ENCODE assay signal across 13 cellular contexts in the genomic region with DNA sequence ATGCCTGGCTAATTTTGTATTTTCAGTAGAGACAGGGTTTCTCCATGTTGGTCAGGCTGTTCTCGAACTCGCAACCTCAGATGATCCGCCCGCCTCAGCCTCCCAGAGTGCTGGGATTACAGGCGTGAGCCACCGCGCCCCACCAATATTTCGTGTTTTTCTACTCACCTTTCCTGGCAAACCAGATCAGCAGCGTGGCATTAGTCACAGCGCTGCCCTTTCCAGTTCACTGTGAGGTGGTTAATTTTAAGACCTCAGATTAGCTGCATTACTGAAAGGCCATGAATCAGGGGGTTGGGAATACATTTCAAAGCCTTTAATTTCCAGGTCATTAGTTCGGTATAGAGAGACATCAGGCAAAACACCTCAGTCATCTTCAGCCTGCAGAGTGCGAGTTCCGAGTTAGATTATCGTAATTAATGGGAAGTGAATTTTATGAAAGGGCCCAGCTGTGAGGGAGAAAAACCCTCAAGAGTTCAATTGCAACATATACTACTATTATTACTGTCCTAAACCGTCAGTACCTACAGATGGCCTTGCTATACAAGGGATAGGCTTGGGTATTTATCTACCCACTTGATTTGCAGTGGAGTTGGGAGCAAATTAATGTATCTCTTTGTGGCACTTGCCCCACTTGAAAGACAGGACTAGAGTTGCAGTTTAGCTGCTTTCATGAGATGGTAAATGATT. TPM values are rescaled to one million over a fixed set of nuclear protein-coding genes. Genes with fewer than 3 reads are reported as not detected.
DNase-seq lines count a peak whose midpoint lies in the region; ATAC-seq and TF ChIP-seq lines count a peak whose summit lies in the region.
"Had no signal": no experiment of that assay in that cellular context is flagged by ENCODE, and none has a peak within 500 bp of the region (broad histone marks: within the 10 kb centered on the region; RNA-seq: fewer than 3 reads in every experiment).

No MANE protein-coding gene starts in this region.

- H3K27me3 Mint-ChIP-seq in Caco-2 (ENCODE audit: insufficient read depth, unreplicated experiment) (no peaks in the 10 kb centered on the region), nephron progenitor cell (ENCODE audit: low read depth, poor library complexity) (no peaks in the 10 kb centered on the region)
- no peaks in the 10 kb centered on the region for H3K27me3 Mint-ChIP-seq in activated T-helper 17 cell treated with anti-CD3 and anti-CD28 coated beads, Interleukin-2, amount 50 U/mL, for 72 hours

- H3K27me3 ChIP-seq in Caco-2 (replicated peaks; ENCODE audit: control insufficient read depth, insufficient read depth, low read length) (no peaks in the 10 kb centered on the region), lower lobe of right lung (ENCODE audit: low read depth) (no peaks in the 10 kb centered on the region)
- H3K27me3 ChIP-seq: right atrium auricular region had no signal

- POLR2A ChIA-PET in Caco-2 (lab: Charles Lee) (interaction anchor here (0.6 kb wide), 1 partner anchor 455 kb away, joined by 3 read pairs; no protein-coding TSS in a partner anchor), GM10248 (lab: Yijun Ruan, JAX) (no interaction called here)

- H3K4me1 ChIP-seq in Caco-2 (peaks cover 8% of the 10 kb centered on the region; the same call in 1 of the 2 replicates), lower lobe of right lung (peaks cover 42% of the 10 kb centered on the region)

- no peak overlapping the region for H3K27ac ChIP-seq in lower lobe of right lung

- ATAC-seq in activated T-helper 17 cell treated with anti-CD3 and anti-CD28 coated beads, Interleukin-2, amount 50 U/mL, for 72 hours (replicated peaks): no peak
- ATAC-seq in GM18867 (IDR thresholded peaks at IDR 0.05; ENCODE audit: unreplicated experiment) (no peak), lower lobe of right lung (no peak)

- H3K27ac Mint-ChIP-seq in Caco-2 (ENCODE audit: unreplicated experiment) (no peak overlapping the region), nephron progenitor cell (no peak overlapping the region)
- H3K27ac Mint-ChIP-seq in activated T-helper 17 cell treated with anti-CD3 and anti-CD28 coated beads, Interleukin-2, amount 50 U/mL, for 72 hours: no peak overlapping the region

- H3K4me3 Mint-ChIP-seq in Caco-2 (ENCODE audit: unreplicated experiment) (peak overlapping the region; percentile 22), nephron progenitor cell (peak overlapping the region; percentile 25)
- H3K4me3 Mint-ChIP-seq in activated T-helper 17 cell treated with anti-CD3 and anti-CD28 coated beads, Interleukin-2, amount 50 U/mL, for 72 hours: peak overlapping the region; percentile 84

- H3K4me3 ChIP-seq in Caco-2 (ENCODE audit: low read depth, low read length) (no peak overlapping the region), lower lobe of right lung (no peak overlapping the region)

- intact Hi-C loops in Caco-2 (cut with micrococcal nuclease; ENCODE audit: unreplicated experiment) (loop anchor here (5.0 to 10.0 kb wide), 2 partner anchors 69 to 162 kb away; no protein-coding TSS in a partner anchor), lower lobe of right lung (cut with DNase I) (no loop called here)

- CTCF ChIA-PET in Caco-2 (lab: Charles Lee) (no interaction called here), GM10248 (lab: Yijun Ruan, JAX) (no interaction called here)

- H3K9me3 ChIP-seq in Caco-2 (no peaks in the 10 kb centered on the region), lower lobe of right lung (no peaks in the 10 kb centered on the region)
- H3K9me3 ChIP-seq: right atrium auricular region, SK-N-SH had no signal

- H3K36me3 ChIP-seq in Caco-2 (ENCODE audit: control insufficient read depth, insufficient read depth, low read length) (no peaks in the 10 kb centered on the region), lower lobe of right lung (no peaks in the 10 kb centered on the region)
- H3K36me3 ChIP-seq: right atrium auricular region had no signal

- peaks cover 13% of the 10 kb centered on the region for H3K4me1 Mint-ChIP-seq in Caco-2 (ENCODE audit: low read depth, unreplicated experiment)
- peaks cover 14% of the 10 kb centered on the region for H3K4me1 Mint-ChIP-seq in activated T-helper 17 cell treated with anti-CD3 and anti-CD28 coated beads, Interleukin-2, amount 50 U/mL, for 72 hours
- H3K4me1 Mint-ChIP-seq in nephron progenitor cell: peaks cover 32% of the 10 kb centered on the region

- no TSS peak for BruUV-seq in Caco-2 (replicated peaks; lab: Mats Ljungman, UMichigan)

- no peaks in the 10 kb centered on the region for H3K9me3 Mint-ChIP-seq in Caco-2 (ENCODE audit: unreplicated experiment)
- no peaks in the 10 kb centered on the region for H3K9me3 Mint-ChIP-seq in activated T-helper 17 cell treated with anti-CD3 and anti-CD28 coated beads, Interleukin-2, amount 50 U/mL, for 72 hours
- no peaks in the 10 kb centered on the region for H3K9me3 Mint-ChIP-seq in nephron progenitor cell

- H3K36me3 Mint-ChIP-seq in Caco-2 (ENCODE audit: insufficient read depth, unreplicated experiment): peaks cover 19% of the 10 kb centered on the region
- no peaks in the 10 kb centered on the region for H3K36me3 Mint-ChIP-seq in activated T-helper 17 cell treated with anti-CD3 and anti-CD28 coated beads, Interleukin-2, amount 50 U/mL, for 72 hours (ENCODE audit: low read depth)
- no peaks in the 10 kb centered on the region for H3K36me3 Mint-ChIP-seq in nephron progenitor cell (ENCODE audit: low read depth)

- DNase-seq in Caco-2 (no peak), NCI-H2227 (lab: John Stamatoyannopoulos, UW; ENCODE audit: unreplicated experiment) (peak; percentile 82), nephron progenitor cell (no peak), GM10248 (ENCODE audit: extremely low spot score) (no peak), lower lobe of right lung (no peak), NCI-H128 (lab: John Stamatoyannopoulos, UW; ENCODE audit: unreplicated experiment) (no peak)
- DNase-seq: activated CD4-positive, alpha-beta T cell treated with anti-CD3 and anti-CD28 coated beads, Interleukin-2, amount 50 U/mL, for 1 hour; activated gamma-delta T cell treated with Interleukin-2 at 50 U/mL for 16 hours; central memory CD4-positive, alpha-beta T cell; SK-N-SH had no signal

- no peak for TF ChIP-seq CTCF in Caco-2 (IDR thresholded peaks at IDR 0.05; ENCODE audit: insufficient read depth in 1 of 2, low read depth in 1 of 2, low read length in 1 of 2, severe bottlenecking in 1 of 2, unreplicated experiment in 1 of 2)
- no peak for TF ChIP-seq CTCF in nephron progenitor cell (IDR thresholded peaks at IDR 0.05)
- no peak for TF ChIP-seq CTCF in GM10248 (IDR thresholded peaks at IDR 0.05; ENCODE audit: control extremely low read depth, extremely low read depth, low read depth, missing control alignments)
- TF ChIP-seq CTCF in lower lobe of right lung (IDR thresholded peaks at IDR 0.05): no peak

RNA-seq across cellular contexts. Expression of a gene that starts 2.1 kb away (rescaled TPM):
- total RNA-seq in Caco-2 (2022) (50.3 and 53.3 TPM in 2 replicates), lower lobe of right lung (68.9 TPM)
- 10 to 100 TPM; 32.7 to 42.2 TPM for total RNA-seq in activated T-helper 17 cell treated with anti-CD3 and anti-CD28 coated beads, Interleukin-2, amount 50 U/mL, for 72 hours

RNA-seq across cellular contexts. Expression of a gene that starts 28.3 kb away (rescaled TPM):
- total RNA-seq in Caco-2 (2022): not detected in 2 replicates
- not detected for total RNA-seq in activated T-helper 17 cell treated with anti-CD3 and anti-CD28 coated beads, Interleukin-2, amount 50 U/mL, for 72 hours
- total RNA-seq in lower lobe of right lung: not detected
- total RNA-seq: right atrium auricular region had no signal

Comparison
In these comparisons a context has a peak if more than half of its experiments do, and no peak if none do; other contexts are left out.
1. H3K4me3 Mint-ChIP-seq: peak in every context shown above with its lines; median percentile 84 in activated T-helper 17 cell treated with anti-CD3 and anti-CD28 coated beads, Interleukin-2, amount 50 U/mL, for 72 hours; 25 in nephron progenitor cell; 22 in Caco-2.